14 cellular contexts compared by ENCODE assay signal in the genomic region with DNA sequence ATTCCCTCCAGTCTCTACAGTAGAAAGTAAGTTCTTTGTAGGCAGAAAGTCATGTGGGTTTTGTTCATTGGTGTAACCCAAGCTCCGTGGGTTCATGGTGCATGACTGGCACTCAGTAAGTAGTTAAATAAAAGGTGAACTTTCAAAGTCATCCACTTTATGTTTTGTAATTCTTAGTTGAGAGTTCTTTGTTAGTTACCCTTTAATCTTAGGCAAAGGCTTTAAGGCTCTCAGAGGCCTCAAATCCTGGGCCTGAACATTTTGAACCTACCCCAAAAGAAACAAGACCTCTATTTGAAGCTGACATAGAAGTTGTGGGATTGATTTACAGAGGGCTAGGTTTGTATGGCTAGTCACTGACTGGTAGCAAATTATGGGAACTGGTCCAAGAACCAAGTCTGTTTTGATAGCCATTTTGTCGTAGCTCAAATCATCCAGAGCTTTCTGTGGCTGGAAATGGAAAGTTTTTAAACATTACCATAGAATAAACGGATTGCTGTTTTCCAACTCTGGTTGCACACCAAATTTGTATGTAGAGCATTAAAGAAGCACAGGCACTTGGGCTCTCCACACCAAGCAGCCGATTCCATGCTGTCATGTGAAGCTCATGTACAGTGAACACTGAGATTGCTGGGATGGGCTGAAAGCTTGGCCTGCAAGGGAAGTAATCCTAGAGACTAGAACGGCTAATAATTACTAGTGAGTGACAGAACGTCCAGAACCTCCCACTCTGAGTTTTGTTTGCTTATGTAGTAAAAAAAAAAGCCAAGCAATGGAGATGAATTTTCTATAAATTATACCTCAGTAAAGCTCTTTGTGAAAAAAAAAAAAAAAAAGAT. TPM values are rescaled to one million over a fixed set of nuclear protein-coding genes. Genes with fewer than 3 reads are reported as not detected.
DNase-seq lines count a peak whose midpoint lies in the region.
"Had no signal": no experiment of that assay in that cellular context is flagged by ENCODE, and none has a peak within 500 bp of the region (broad histone marks: within the 10 kb centered on the region; RNA-seq: fewer than 3 reads in every experiment).

No MANE protein-coding gene starts in this region.

- H3K9me3 ChIP-seq in skeletal muscle tissue (ENCODE audit: control insufficient read depth in 3 of 3, low read length in 3 of 3) = no peaks in the 10 kb centered on the region
- H3K9me3 ChIP-seq: uterus had no signal

- no peak overlapping the region for H3K4me3 ChIP-seq in skeletal muscle tissue (ENCODE audit: low read length in 3 of 3)
- H3K4me3 ChIP-seq: uterus had no signal

- H3K9ac ChIP-seq in skeletal muscle tissue (ENCODE audit: low read depth in 1 of 3, low read length in 3 of 3) = no peak overlapping the region

- H3K36me3 Mint-ChIP-seq in activated CD4-positive, alpha-beta memory T cell treated with anti-CD3 and anti-CD28 coated beads for 36 hours = no peaks in the 10 kb centered on the region
- H3K36me3 Mint-ChIP-seq in activated CD4-positive, alpha-beta memory T cell treated with anti-CD3 and anti-CD28 coated beads, Interleukin-2, amount 10 ng/mL, durations not matched to agents 7 days and 5 days (ENCODE audit: low read depth) = peaks cover 25% of the 10 kb centered on the region
- H3K36me3 Mint-ChIP-seq in activated T-helper 1 cell treated with anti-CD3 and anti-CD28 coated beads, Interleukin-12 subunit alpha, Interleukin-12 subunit beta, Interleukin-2, Interleukin-4 antibody, amounts not matched to agents 30 ng/mL and 10 ng/mL and 1 ng/mL, durations not matched to agents 14 hours and 24 hours and 36 hours (ENCODE audit: low read depth) = peaks cover 33% of the 10 kb centered on the region
- H3K36me3 Mint-ChIP-seq in immature natural killer cell = peaks cover 6 to 32% (median 12%) of the 10 kb centered on the region in 3 donors

- no peak overlapping the region for H3K4me3 Mint-ChIP-seq in activated CD4-positive, alpha-beta memory T cell treated with anti-CD3 and anti-CD28 coated beads for 36 hours
- no peak overlapping the region for H3K4me3 Mint-ChIP-seq in activated CD4-positive, alpha-beta memory T cell treated with anti-CD3 and anti-CD28 coated beads, Interleukin-2, amount 10 ng/mL, durations not matched to agents 7 days and 5 days
- no peak overlapping the region for H3K4me3 Mint-ChIP-seq in activated T-helper 1 cell treated with anti-CD3 and anti-CD28 coated beads, Interleukin-12 subunit alpha, Interleukin-12 subunit beta, Interleukin-2, Interleukin-4 antibody, amounts not matched to agents 30 ng/mL and 10 ng/mL and 1 ng/mL, durations not matched to agents 14 hours and 24 hours and 36 hours
- no peak overlapping the region for H3K4me3 Mint-ChIP-seq in immature natural killer cell

- peaks cover 7 to 14% (median 10%) of the 10 kb centered on the region in 3 donors for H3K36me3 ChIP-seq in skeletal muscle tissue (ENCODE audit: control insufficient read depth in 3 of 3, insufficient read depth in 3 of 3, low read length in 3 of 3)
- H3K36me3 ChIP-seq: uterus had no signal

- peaks cover 3 to 24% (median 11%) of the 10 kb centered on the region in 3 donors for H3K4me1 ChIP-seq in skeletal muscle tissue (ENCODE audit: control insufficient read depth in 3 of 3, insufficient read depth in 3 of 3, low read length in 3 of 3)
- H3K4me1 ChIP-seq: uterus had no signal

- peak overlapping the region; percentile 5 for H3K27ac ChIP-seq in skeletal muscle tissue (ENCODE audit: low read depth, low read length)

- no peak for DNase-seq in activated CD4-positive, alpha-beta memory T cell treated with anti-CD3 and anti-CD28 coated beads for 36 hours
- DNase-seq in activated CD4-positive, alpha-beta memory T cell treated with anti-CD3 and anti-CD28 coated beads, Interleukin-2, amount 10 ng/mL, durations not matched to agents 7 days and 5 days = no peak
- DNase-seq in activated T-helper 1 cell treated with anti-CD3 and anti-CD28 coated beads, Interleukin-12 subunit alpha, Interleukin-12 subunit beta, Interleukin-2, Interleukin-4 antibody, amounts not matched to agents 30 ng/mL and 10 ng/mL and 1 ng/mL, durations not matched to agents 14 hours and 24 hours and 36 hours (ENCODE audit: low spot score) = no peak
- DNase-seq in immature natural killer cell (no peak), ureter (ENCODE audit: low spot score) (no peak), NCI-H1417 (lab: John Stamatoyannopoulos, UW) (no peak)
- DNase-seq in stimulated activated CD4-positive, alpha-beta T cell treated with anti-CD3 and anti-CD28 coated beads, Interleukin-4, amount 100 ng/mL, for 4 hours = no peak
- DNase-seq: central memory CD4-positive, alpha-beta T cell; NCI-H1417 treated with DMSO at 0.1 percent for 48 hours; NCI-H82; uterus had no signal

- POLR2A ChIA-PET in activated CD4-positive, alpha-beta memory T cell treated with anti-CD3 and anti-CD28 coated beads for 36 hours (lab: Charles Lee) = no interaction called here
- POLR2A ChIA-PET in activated CD4-positive, alpha-beta memory T cell treated with anti-CD3 and anti-CD28 coated beads, Interleukin-2, amount 10 ng/mL, durations not matched to agents 7 days and 5 days (lab: Charles Lee) = interaction anchor here (1.2 kb wide), 1 partner anchor 89 kb away, joined by 3 read pairs; no protein-coding TSS in a partner anchor

- CTCF ChIA-PET in activated CD4-positive, alpha-beta memory T cell treated with anti-CD3 and anti-CD28 coated beads for 36 hours (lab: Charles Lee) = interaction anchor here (0.7 to 0.9 kb wide), 2 partner anchors 89 to 99 kb away, joined by 4 to 8 read pairs; a partner anchor contains a TSS
- CTCF ChIA-PET in activated CD4-positive, alpha-beta memory T cell treated with anti-CD3 and anti-CD28 coated beads, Interleukin-2, amount 10 ng/mL, durations not matched to agents 7 days and 5 days (lab: Charles Lee) = interaction anchor here (1.2 kb wide), 1 partner anchor 89 kb away, joined by 5 read pairs; no protein-coding TSS in a partner anchor

- no peaks in the 10 kb centered on the region for H3K4me1 Mint-ChIP-seq in activated CD4-positive, alpha-beta memory T cell treated with anti-CD3 and anti-CD28 coated beads for 36 hours (ENCODE audit: low read depth)
- H3K4me1 Mint-ChIP-seq in activated CD4-positive, alpha-beta memory T cell treated with anti-CD3 and anti-CD28 coated beads, Interleukin-2, amount 10 ng/mL, durations not matched to agents 7 days and 5 days = no peaks in the 10 kb centered on the region
- peaks cover 13% of the 10 kb centered on the region for H3K4me1 Mint-ChIP-seq in activated T-helper 1 cell treated with anti-CD3 and anti-CD28 coated beads, Interleukin-12 subunit alpha, Interleukin-12 subunit beta, Interleukin-2, Interleukin-4 antibody, amounts not matched to agents 30 ng/mL and 10 ng/mL and 1 ng/mL, durations not matched to agents 14 hours and 24 hours and 36 hours (ENCODE audit: low read depth)
- H3K4me1 Mint-ChIP-seq in immature natural killer cell = peaks cover 1 to 19% of the 10 kb centered on the region in 2 donors

- no peaks in the 10 kb centered on the region for H3K9me3 Mint-ChIP-seq in activated CD4-positive, alpha-beta memory T cell treated with anti-CD3 and anti-CD28 coated beads for 36 hours
- no peaks in the 10 kb centered on the region for H3K9me3 Mint-ChIP-seq in activated CD4-positive, alpha-beta memory T cell treated with anti-CD3 and anti-CD28 coated beads, Interleukin-2, amount 10 ng/mL, durations not matched to agents 7 days and 5 days
- no peaks in the 10 kb centered on the region for H3K9me3 Mint-ChIP-seq in activated T-helper 1 cell treated with anti-CD3 and anti-CD28 coated beads, Interleukin-12 subunit alpha, Interleukin-12 subunit beta, Interleukin-2, Interleukin-4 antibody, amounts not matched to agents 30 ng/mL and 10 ng/mL and 1 ng/mL, durations not matched to agents 14 hours and 24 hours and 36 hours
- no peaks in the 10 kb centered on the region for H3K9me3 Mint-ChIP-seq in immature natural killer cell

- H3K27me3 Mint-ChIP-seq in activated CD4-positive, alpha-beta memory T cell treated with anti-CD3 and anti-CD28 coated beads for 36 hours = no peaks in the 10 kb centered on the region
- no peaks in the 10 kb centered on the region for H3K27me3 Mint-ChIP-seq in activated CD4-positive, alpha-beta memory T cell treated with anti-CD3 and anti-CD28 coated beads, Interleukin-2, amount 10 ng/mL, durations not matched to agents 7 days and 5 days
- no peaks in the 10 kb centered on the region for H3K27me3 Mint-ChIP-seq in activated T-helper 1 cell treated with anti-CD3 and anti-CD28 coated beads, Interleukin-12 subunit alpha, Interleukin-12 subunit beta, Interleukin-2, Interleukin-4 antibody, amounts not matched to agents 30 ng/mL and 10 ng/mL and 1 ng/mL, durations not matched to agents 14 hours and 24 hours and 36 hours (ENCODE audit: insufficient read depth)
- peaks cover 1 to 5% (median 1%) of the 10 kb centered on the region in 3 donors for H3K27me3 Mint-ChIP-seq in immature natural killer cell (ENCODE audit: low read depth in 3 of 3)

- intact Hi-C loops in activated CD4-positive, alpha-beta memory T cell treated with anti-CD3 and anti-CD28 coated beads for 36 hours (cut with micrococcal nuclease) = no loop called here
- intact Hi-C loops in activated T-helper 1 cell treated with anti-CD3 and anti-CD28 coated beads, Interleukin-12 subunit alpha, Interleukin-12 subunit beta, Interleukin-2, Interleukin-4 antibody, amounts not matched to agents 30 ng/mL and 10 ng/mL and 1 ng/mL, durations not matched to agents 14 hours and 24 hours and 36 hours (cut with micrococcal nuclease) = no loop called here

- no peaks in the 10 kb centered on the region for H3K27me3 ChIP-seq in skeletal muscle tissue (ENCODE audit: control insufficient read depth in 3 of 3, insufficient read depth in 3 of 3, low read length in 3 of 3)
- H3K27me3 ChIP-seq: uterus had no signal

- H3K27ac Mint-ChIP-seq in activated CD4-positive, alpha-beta memory T cell treated with anti-CD3 and anti-CD28 coated beads for 36 hours = peak overlapping the region; percentile 13
- no peak overlapping the region for H3K27ac Mint-ChIP-seq in activated CD4-positive, alpha-beta memory T cell treated with anti-CD3 and anti-CD28 coated beads, Interleukin-2, amount 10 ng/mL, durations not matched to agents 7 days and 5 days
- H3K27ac Mint-ChIP-seq in activated T-helper 1 cell treated with anti-CD3 and anti-CD28 coated beads, Interleukin-12 subunit alpha, Interleukin-12 subunit beta, Interleukin-2, Interleukin-4 antibody, amounts not matched to agents 30 ng/mL and 10 ng/mL and 1 ng/mL, durations not matched to agents 14 hours and 24 hours and 36 hours = peak overlapping the region; percentile 29
- peak overlapping the region; percentile 8 to 58 (median 49) for H3K27ac Mint-ChIP-seq in immature natural killer cell

RNA-seq across cellular contexts. Expression of a gene that starts 53.5 kb away (rescaled TPM):
- 10 to 100 TPM; 27.5 to 28.9 TPM for total RNA-seq in activated CD4-positive, alpha-beta memory T cell treated with anti-CD3 and anti-CD28 coated beads for 36 hours
- 10 to 100 TPM; 24.5 to 24.9 TPM for total RNA-seq in activated CD4-positive, alpha-beta memory T cell treated with anti-CD3 and anti-CD28 coated beads, Interleukin-2, amount 10 ng/mL, durations not matched to agents 7 days and 5 days
- 31.3 and 33.5 TPM in 2 replicates for total RNA-seq in activated T-helper 1 cell treated with anti-CD3 and anti-CD28 coated beads, Interleukin-12 subunit alpha, Interleukin-12 subunit beta, Interleukin-2, Interleukin-4 antibody, amounts not matched to agents 30 ng/mL and 10 ng/mL and 1 ng/mL, durations not matched to agents 14 hours and 24 hours and 36 hours
- 10 to 100 TPM in 1 of 3 donors, 1 to 10 TPM in 2; 2.2 to 13.0 (median 9.6) TPM for polyA plus RNA-seq in immature natural killer cell
- 11.5 TPM for total RNA-seq in skeletal muscle tissue
- total RNA-seq in ureter = 19.1 TPM

RNA-seq across cellular contexts. Expression of a gene that starts 59.7 kb away (rescaled TPM):
- total RNA-seq in activated CD4-positive, alpha-beta memory T cell treated with anti-CD3 and anti-CD28 coated beads for 36 hours = not detected
- not detected for total RNA-seq in activated CD4-positive, alpha-beta memory T cell treated with anti-CD3 and anti-CD28 coated beads, Interleukin-2, amount 10 ng/mL, durations not matched to agents 7 days and 5 days
- total RNA-seq in activated T-helper 1 cell treated with anti-CD3 and anti-CD28 coated beads, Interleukin-12 subunit alpha, Interleukin-12 subunit beta, Interleukin-2, Interleukin-4 antibody, amounts not matched to agents 30 ng/mL and 10 ng/mL and 1 ng/mL, durations not matched to agents 14 hours and 24 hours and 36 hours = 0.10 and 0.12 TPM in 2 replicates
- polyA plus RNA-seq in immature natural killer cell = not detected
- total RNA-seq in skeletal muscle tissue (not detected), ureter (not detected)
- total RNA-seq: HepG2 had no signal
- polyA plus RNA-seq: esophagus, HepG2 had no signal
